12 cellular contexts compared by ENCODE assay signal in genomic region chr6:128209771-128210170, GRCh38.
DNase-seq lines count a peak whose midpoint lies in the region; TF ChIP-seq lines count a peak whose summit lies in the region.
"Had no signal": no experiment of that assay in that cellular context is flagged by ENCODE, and none has a peak within 500 bp of the region (broad histone marks: within the 10 kb centered on the region; RNA-seq: fewer than 3 reads in every experiment).

No MANE protein-coding gene starts in this region.

- H3K27me3 ChIP-seq in MG63: no peaks in the 10 kb centered on the region
- no peaks in the 10 kb centered on the region for H3K27me3 ChIP-seq in endodermal cell (ENCODE audit: control insufficient read depth, insufficient read depth, low read length, poor library complexity, severe bottlenecking)
- H3K27me3 ChIP-seq in mesendoderm (ENCODE audit: insufficient read depth, low read length, poor library complexity): no peaks in the 10 kb centered on the region
- no peaks in the 10 kb centered on the region for H3K27me3 ChIP-seq in BE2C

- H3K56ac ChIP-seq in mesendoderm (ENCODE audit: low read length): no peak overlapping the region

- H3K18ac ChIP-seq in mesendoderm (ENCODE audit: low read length): peak overlapping the region; percentile 84

- no peak overlapping the region for H3K4me3 Mint-ChIP-seq in endodermal cell
- H3K4me3 Mint-ChIP-seq: activated T-cell treated with anti-CD3 and anti-CD28 coated beads, Interleukin-2, amount 50 U/mL, for 4 hours; CD4-positive, CD25-positive, alpha-beta regulatory T cell had no signal

- H2BK15ac ChIP-seq in mesendoderm (replicated peaks; ENCODE audit: low read depth): no peak overlapping the region

- no peak overlapping the region for H3K4ac ChIP-seq in mesendoderm (ENCODE audit: low read depth, low read length)

- H3K27ac Mint-ChIP-seq in endodermal cell: peak overlapping the region; percentile 21
- H3K27ac Mint-ChIP-seq: CD4-positive, CD25-positive, alpha-beta regulatory T cell had no signal

- H3K4me1 ChIP-seq in endodermal cell (ENCODE audit: control insufficient read depth, insufficient read depth, low read length) (peaks cover 6% of the 10 kb centered on the region), mesendoderm (ENCODE audit: control insufficient read depth, low read depth, low read length) (peaks cover 7% of the 10 kb centered on the region), BE2C (no peaks in the 10 kb centered on the region)

- DNase-seq in Daoy (ENCODE audit: low read depth) (peak; percentile 89), MG63 (peak; percentile 33), endodermal cell (no peak), mesendoderm (peak; percentile 28), NCI-H2029 (lab: John Stamatoyannopoulos, UW) (no peak), BE2C (no peak)
- DNase-seq in activated CD4-positive, alpha-beta T cell treated with anti-CD3 and anti-CD28 coated beads for 48 hours: no peak
- no peak for DNase-seq in stimulated activated CD4-positive, alpha-beta T cell treated with anti-CD3 and anti-CD28 coated beads, Interleukin-15, amount 100 ng/mL, for 24 hours
- DNase-seq: activated CD4-positive, CD25-positive, alpha-beta regulatory T cell; activated T-cell treated with anti-CD3 and anti-CD28 coated beads, Interleukin-2, amount 50 U/mL, for 4 hours; CD4-positive, CD25-positive, alpha-beta regulatory T cell; Karpas-422 had no signal

- H3K27me3 Mint-ChIP-seq in endodermal cell (ENCODE audit: insufficient read depth): no peaks in the 10 kb centered on the region
- H3K27me3 Mint-ChIP-seq: CD4-positive, CD25-positive, alpha-beta regulatory T cell had no signal

- H3K27ac ChIP-seq in endodermal cell (ENCODE audit: low read depth, low read length) (no peak overlapping the region), mesendoderm (ENCODE audit: low read depth, low read length) (no peak overlapping the region)

- H2BK5ac ChIP-seq in mesendoderm (ENCODE audit: low read length): no peak overlapping the region

- no peaks in the 10 kb centered on the region for H3K9me3 Mint-ChIP-seq in endodermal cell
- H3K9me3 Mint-ChIP-seq: activated T-cell treated with anti-CD3 and anti-CD28 coated beads, Interleukin-2, amount 50 U/mL, for 4 hours had no signal

- H3K4me1 Mint-ChIP-seq in endodermal cell: peaks cover 27% of the 10 kb centered on the region

- H2BK120ac ChIP-seq in mesendoderm (ENCODE audit: low read depth, low read length): no peak overlapping the region

- 88 to 92% methylated on average over 2 to 3 of the region's 3 CpGs for WGBS in endodermal cell (ENCODE audit: insufficient coverage in 1 of 2, insufficient read length in 1 of 2), 2 experiments
- no CpG with 5 or more reads among the region's 3 CpGs for WGBS in mesendoderm (ENCODE audit: extremely low coverage, insufficient coverage, low lambda C conversion rate)

- no peaks in the 10 kb centered on the region for H3K36me3 Mint-ChIP-seq in endodermal cell (ENCODE audit: low read depth)
- H3K36me3 Mint-ChIP-seq: CD4-positive, CD25-positive, alpha-beta regulatory T cell had no signal

- H3K79me1 ChIP-seq in mesendoderm (ENCODE audit: low read length): no peaks in the 10 kb centered on the region

- no peaks in the 10 kb centered on the region; the same call in 1 of the 2 replicates for H3K36me3 ChIP-seq in MG63
- H3K36me3 ChIP-seq in endodermal cell (ENCODE audit: control insufficient read depth, insufficient read depth, low read length): no peaks in the 10 kb centered on the region
- no peaks in the 10 kb centered on the region for H3K36me3 ChIP-seq in mesendoderm (ENCODE audit: control insufficient read depth, insufficient read depth, low read length)
- H3K36me3 ChIP-seq in BE2C: no peaks in the 10 kb centered on the region

- TF ChIP-seq CTCF in endodermal cell (conservative IDR thresholded peaks at IDR 0.05) (no peak), BE2C (IDR thresholded peaks at IDR 0.05; ENCODE audit: low read depth, low read length) (no peak)

- H3K4me3 ChIP-seq in MG63 (no peak overlapping the region), endodermal cell (ENCODE audit: low read length) (no peak overlapping the region), mesendoderm (ENCODE audit: low read length) (no peak overlapping the region), BE2C (ENCODE audit: low read depth, low read length) (no peak overlapping the region)

- H4K8ac ChIP-seq in mesendoderm (ENCODE audit: low read depth, low read length): no peak overlapping the region

- H3K79me2 ChIP-seq in mesendoderm (ENCODE audit: control insufficient read depth, insufficient read depth, low read length): no peaks in the 10 kb centered on the region

- no peak overlapping the region for H2AK5ac ChIP-seq in mesendoderm (ENCODE audit: low read length)

- no peak overlapping the region for H3K4me2 ChIP-seq in mesendoderm (ENCODE audit: low read length)

- H4K5ac ChIP-seq in mesendoderm (ENCODE audit: low read length): no peak overlapping the region

- H3K9ac ChIP-seq in endodermal cell (ENCODE audit: extremely low read depth, low read length, poor library complexity, severe bottlenecking) (no peak overlapping the region), mesendoderm (ENCODE audit: low read length) (no peak overlapping the region)

- H3K9me3 ChIP-seq in MG63: no peaks in the 10 kb centered on the region
- H3K9me3 ChIP-seq in endodermal cell (ENCODE audit: control insufficient read depth, low read length): no peaks in the 10 kb centered on the region
- H3K9me3 ChIP-seq in BE2C: no peaks in the 10 kb centered on the region

- H3K23ac ChIP-seq in mesendoderm (ENCODE audit: low read length): no peak overlapping the region

Comparison
In these comparisons a context has a peak if more than half of its experiments do, and no peak if none do; other contexts are left out.
1. DNase-seq: peak in Daoy (single experiment), MG63 (single experiment) and mesendoderm (single experiment); none in endodermal cell (single experiment), activated CD4-positive, alpha-beta T cell treated with anti-CD3 and anti-CD28 coated beads for 48 hours (single experiment), NCI-H2029 (single experiment), stimulated activated CD4-positive, alpha-beta T cell treated with anti-CD3 and anti-CD28 coated beads, Interleukin-15, amount 100 ng/mL, for 24 hours (single experiment) and BE2C (single experiment).